Comparison of ENCODE assay signal across 13 cellular contexts in genomic region chr18:25166113-25166512, GRCh38.
DNase-seq lines count a peak whose midpoint lies in the region; ATAC-seq and TF ChIP-seq lines count a peak whose summit lies in the region.
"Had no signal": no experiment of that assay in that cellular context is flagged by ENCODE, and none has a peak within 500 bp of the region (broad histone marks: within the 10 kb centered on the region; RNA-seq: fewer than 3 reads in every experiment).

No MANE protein-coding gene starts in this region.

- no peak for TF ChIP-seq CTCF in natural killer cell (IDR thresholded peaks at IDR 0.05)
- TF ChIP-seq CTCF in nephron progenitor cell (IDR thresholded peaks at IDR 0.05), result no peak

- H3K9me3 Mint-ChIP-seq in natural killer cell (no peaks in the 10 kb centered on the region), nephron progenitor cell (no peaks in the 10 kb centered on the region)
- H3K9me3 Mint-ChIP-seq in natural killer cell treated with Interleukin-12 subunit alpha and Interleukin-12 subunit beta and Interleukin-15 and Interleukin-18, amount 100 ng/mL, for 72 hours, result no peaks in the 10 kb centered on the region

- no peak for ATAC-seq in natural killer cell
- ATAC-seq in natural killer cell treated with Interleukin-12 subunit alpha and Interleukin-12 subunit beta and Interleukin-15 and Interleukin-18, amount 100 ng/mL, for 72 hours, result no peak

- peak overlapping the region; percentile 96 for H3K4me3 Mint-ChIP-seq in natural killer cell
- H3K4me3 Mint-ChIP-seq in natural killer cell treated with Interleukin-12 subunit alpha and Interleukin-12 subunit beta and Interleukin-15 and Interleukin-18, amount 100 ng/mL, for 72 hours, result no peak overlapping the region
- H3K4me3 Mint-ChIP-seq in nephron progenitor cell, result peak overlapping the region; percentile 14

- intact Hi-C loops in natural killer cell (cut with micrococcal nuclease), result no loop called here

- H3K36me3 Mint-ChIP-seq in natural killer cell (no peaks in the 10 kb centered on the region), nephron progenitor cell (ENCODE audit: low read depth) (peaks cover 16% of the 10 kb centered on the region)
- H3K36me3 Mint-ChIP-seq in natural killer cell treated with Interleukin-12 subunit alpha and Interleukin-12 subunit beta and Interleukin-15 and Interleukin-18, amount 100 ng/mL, for 72 hours, result no peaks in the 10 kb centered on the region
- H3K36me3 Mint-ChIP-seq: CD4-positive, alpha-beta memory T cell had no signal

- H3K27ac Mint-ChIP-seq in natural killer cell, result peak overlapping the region; percentile 87 to 88
- no peak overlapping the region for H3K27ac Mint-ChIP-seq in natural killer cell treated with Interleukin-12 subunit alpha and Interleukin-12 subunit beta and Interleukin-15 and Interleukin-18, amount 100 ng/mL, for 72 hours
- no peak overlapping the region for H3K27ac Mint-ChIP-seq in nephron progenitor cell
- H3K27ac Mint-ChIP-seq: CD4-positive, alpha-beta memory T cell had no signal

- DNase-seq in natural killer cell (no peak), fibroblast of peridontal ligament (ENCODE audit: extremely low read depth) (peak; percentile 42), nephron progenitor cell (no peak), NOMO-1 (lab: John Stamatoyannopoulos, UW; ENCODE audit: unreplicated experiment in 2 of 2) (no peak), NCI-H748 (lab: John Stamatoyannopoulos, UW; ENCODE audit: unreplicated experiment) (no peak), NCI-H446 treated with DMSO at 0.1 percent for 48 hours (lab: John Stamatoyannopoulos, UW) (no peak)
- DNase-seq in natural killer cell treated with Interleukin-12 subunit alpha and Interleukin-12 subunit beta and Interleukin-15 and Interleukin-18, amount 100 ng/mL, for 72 hours (ENCODE audit: low spot score), result no peak
- DNase-seq: CD4-positive, alpha-beta memory T cell; NCI-H1105 treated with DMSO at 0.1 percent for 48 hours; NCI-H1694 treated with DMSO at 0.1 percent for 48 hours; NCI-H510A treated with DMSO at 0.1 percent for 48 hours; NCI-H82; SHP77 had no signal

- peaks cover 35 to 36% of the 10 kb centered on the region in 2 donors for H3K4me1 Mint-ChIP-seq in natural killer cell
- peaks cover 26 to 29% of the 10 kb centered on the region in 2 donors for H3K4me1 Mint-ChIP-seq in natural killer cell treated with Interleukin-12 subunit alpha and Interleukin-12 subunit beta and Interleukin-15 and Interleukin-18, amount 100 ng/mL, for 72 hours (ENCODE audit: low read depth in 2 of 2)
- H3K4me1 Mint-ChIP-seq in nephron progenitor cell, result peaks cover 75% of the 10 kb centered on the region

- H3K27me3 Mint-ChIP-seq in natural killer cell (ENCODE audit: low read depth in 2 of 2) (no peaks in the 10 kb centered on the region), nephron progenitor cell (ENCODE audit: low read depth, poor library complexity) (no peaks in the 10 kb centered on the region)
- no peaks in the 10 kb centered on the region for H3K27me3 Mint-ChIP-seq in natural killer cell treated with Interleukin-12 subunit alpha and Interleukin-12 subunit beta and Interleukin-15 and Interleukin-18, amount 100 ng/mL, for 72 hours
- H3K27me3 Mint-ChIP-seq: CD4-positive, alpha-beta memory T cell had no signal

Comparison
In these comparisons a context has a peak if more than half of its experiments do, and no peak if none do; other contexts are left out.
1. H3K27ac Mint-ChIP-seq: peak in natural killer cell (2 of 2); none in natural killer cell treated with Interleukin-12 subunit alpha and Interleukin-12 subunit beta and Interleukin-15 and Interleukin-18, amount 100 ng/mL, for 72 hours (0 of 2) and nephron progenitor cell (single experiment).